Comparison of ENCODE assay signal across 15 cellular contexts in genomic region chr9:135220601-135221575, GRCh38.
"Had no signal": no experiment of that assay in that cellular context is flagged by ENCODE, and none has a peak within 500 bp of the region (broad histone marks: within the 10 kb centered on the region; RNA-seq: fewer than 3 reads in every experiment).

No MANE protein-coding gene starts in this region.

- DNase-seq: activated B cell treated with CpG ODN at 0.5 μM for 24 hours; activated CD4-positive, alpha-beta T cell treated with anti-CD3 and anti-CD28 coated beads, Interleukin-2, amount 10 ng/mL, durations not matched to agents 7 days and 5 days; activated naive CD4-positive, alpha-beta T cell treated with anti-CD3 and anti-CD28 coated beads, Interleukin-2, amount 50 U/mL, for 16 hours; activated T-cell treated with anti-CD3 and anti-CD28 coated beads for 4 hours; adrenal gland; cerebellar nuclear complex; dermis blood vessel endothelial cell; hypothalamus; mammary epithelial cell; occipital lobe; stimulated activated CD4-positive, alpha-beta T cell treated with anti-CD3 and anti-CD28 coated beads, Interleukin-15, amount 100 ng/mL, for 24 hours; stimulated activated CD4-positive, alpha-beta T cell treated with anti-CD3 and anti-CD28 coated beads, Interleukin-4, amount 100 ng/mL, for 4 hours; stomach had no signal

- H3K27me3 ChIP-seq: vagina had no signal

- H3K27ac ChIP-seq: adrenal gland, stomach, vagina had no signal

- H3K4me3 ChIP-seq: adrenal gland, mucosa of descending colon, stomach, vagina had no signal

- H3K36me3 ChIP-seq: adrenal gland, stomach, vagina had no signal

- H3K9me3 ChIP-seq: adrenal gland, mucosa of descending colon, stomach, vagina had no signal
